ENCODE assay signal across 17 cellular contexts in the genomic region with DNA sequence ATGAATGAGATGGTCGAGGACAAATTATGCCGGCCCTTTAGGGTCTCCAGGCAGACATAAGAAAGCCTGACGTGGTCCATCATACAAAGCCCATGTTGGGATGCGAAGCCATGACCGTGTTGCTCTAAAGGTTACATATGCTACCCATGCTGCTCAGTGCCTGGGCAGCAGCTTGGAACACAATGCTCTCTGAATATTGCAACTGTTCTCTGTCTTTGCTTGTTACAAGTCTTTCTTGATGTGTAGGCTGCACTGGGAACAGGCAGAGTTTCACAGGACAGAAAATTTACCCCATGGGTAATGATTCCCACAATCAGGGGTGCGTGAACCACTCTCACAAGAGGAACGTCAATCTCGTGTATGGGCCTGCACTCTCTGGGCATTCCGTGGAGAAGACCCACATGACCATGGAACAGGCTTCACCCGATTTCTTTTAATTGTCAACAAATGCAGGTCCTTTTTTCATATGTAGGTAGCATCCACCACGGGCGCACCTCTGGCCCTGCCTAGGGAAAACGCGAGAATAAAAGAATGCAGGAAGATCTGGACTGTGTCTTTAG.
"Had no signal": no experiment of that assay in that cellular context is flagged by ENCODE, and none has a peak within 500 bp of the region (broad histone marks: within the 10 kb centered on the region; RNA-seq: fewer than 3 reads in every experiment).

No MANE protein-coding gene starts in this region.

- DNase-seq: activated CD4-positive, alpha-beta memory T cell treated with anti-CD3 and anti-CD28 coated beads, Interleukin-2, amount 10 ng/mL, durations not matched to agents 7 days and 5 days; activated CD4-positive, alpha-beta T cell treated with anti-CD3 and anti-CD28 coated beads for 4 hours; activated naive CD4-positive, alpha-beta T cell treated with anti-CD3 and anti-CD28 coated beads, Interleukin-2, amount 50 U/mL, for 16 hours; activated T-cell treated with anti-CD3 and anti-CD28 coated beads, Interleukin-2, amount 50 U/mL, for 4 hours; effector memory CD8-positive, alpha-beta T cell; foreskin fibroblast; hippocampal formation; lower lobe of right lung; occipital lobe; posterior cingulate gyrus; retina; SJCRH30; stimulated activated naive CD8-positive, alpha-beta T cell treated with anti-CD3 and anti-CD28 coated beads, Interleukin-15, Interleukin-2, amounts not matched to agents 100 U/mL and 50 U/mL, for 24 hours; SW 1271; trophoblast cell had no signal

- H3K27ac Mint-ChIP-seq: activated CD4-positive, alpha-beta memory T cell treated with anti-CD3 and anti-CD28 coated beads, Interleukin-2, amount 10 ng/mL, durations not matched to agents 7 days and 5 days; activated CD8-positive, alpha-beta memory T cell treated with anti-CD3 and anti-CD28 coated beads, Interleukin-2, amount 10 ng/mL, durations not matched to agents 7 days and 5 days; WTC11 had no signal

- H3K27me3 Mint-ChIP-seq: activated CD4-positive, alpha-beta memory T cell treated with anti-CD3 and anti-CD28 coated beads, Interleukin-2, amount 10 ng/mL, durations not matched to agents 7 days and 5 days; activated CD8-positive, alpha-beta memory T cell treated with anti-CD3 and anti-CD28 coated beads, Interleukin-2, amount 10 ng/mL, durations not matched to agents 7 days and 5 days; effector memory CD8-positive, alpha-beta T cell had no signal

- ATAC-seq: activated CD8-positive, alpha-beta memory T cell treated with anti-CD3 and anti-CD28 coated beads, Interleukin-2, amount 10 ng/mL, durations not matched to agents 7 days and 5 days; activated T-cell treated with anti-CD3 and anti-CD28 coated beads, Interleukin-2, amount 50 U/mL, for 4 hours; effector memory CD8-positive, alpha-beta T cell; lower lobe of right lung; stimulated activated naive CD8-positive, alpha-beta T cell treated with anti-CD3 and anti-CD28 coated beads, Interleukin-15, Interleukin-2, amounts not matched to agents 100 U/mL and 50 U/mL, for 24 hours; WTC11 had no signal

- H3K4me3 Mint-ChIP-seq: activated CD4-positive, alpha-beta memory T cell treated with anti-CD3 and anti-CD28 coated beads, Interleukin-2, amount 10 ng/mL, durations not matched to agents 7 days and 5 days; activated CD8-positive, alpha-beta memory T cell treated with anti-CD3 and anti-CD28 coated beads, Interleukin-2, amount 10 ng/mL, durations not matched to agents 7 days and 5 days; activated T-cell treated with anti-CD3 and anti-CD28 coated beads, Interleukin-2, amount 50 U/mL, for 4 hours; effector memory CD8-positive, alpha-beta T cell; WTC11 had no signal

- H3K9me3 Mint-ChIP-seq: activated CD4-positive, alpha-beta memory T cell treated with anti-CD3 and anti-CD28 coated beads, Interleukin-2, amount 10 ng/mL, durations not matched to agents 7 days and 5 days; activated T-cell treated with anti-CD3 and anti-CD28 coated beads, Interleukin-2, amount 50 U/mL, for 4 hours; effector memory CD8-positive, alpha-beta T cell; WTC11 had no signal
